15 cellular contexts compared by ENCODE assay signal in genomic region chr3:2024713-2025112, GRCh38.
"Had no signal": no experiment of that assay in that cellular context is flagged by ENCODE, and none has a peak within 500 bp of the region (broad histone marks: within the 10 kb centered on the region; RNA-seq: fewer than 3 reads in every experiment).

No MANE protein-coding gene starts in this region.

- H3K79me2 ChIP-seq: hepatocyte had no signal

- H3K27me3 ChIP-seq: foreskin keratinocyte, hepatocyte had no signal

- H2AFZ ChIP-seq: hepatocyte had no signal

- H3K36me3 ChIP-seq: left ventricle myocardium inferior, lower lobe of right lung had no signal

- H3K27ac ChIP-seq: foreskin keratinocyte, hepatocyte, left ventricle myocardium inferior, lower lobe of right lung had no signal

- FAIRE-seq: endothelial cell of umbilical vein, kidney had no signal

- H3K4me3 ChIP-seq: hepatocyte, left ventricle myocardium inferior, lower lobe of right lung had no signal

- H3K9me3 ChIP-seq: left ventricle myocardium inferior, lower lobe of right lung had no signal

- H3K4me2 ChIP-seq: hepatocyte had no signal

- DNase-seq: effector CD4-positive, alpha-beta T cell; endodermal cell; erythroblast; head of caudate nucleus; kidney; left cardiac atrium; left ventricle myocardium inferior; lower lobe of right lung; natural killer cell; posterior cingulate gyrus; stimulated activated naive CD4-positive, alpha-beta T cell; trophoblast cell had no signal

- H3K4me1 ChIP-seq: foreskin keratinocyte, left ventricle myocardium inferior, lower lobe of right lung had no signal
